Comparison of ENCODE assay signal across 6 cellular contexts in the genomic region with DNA sequence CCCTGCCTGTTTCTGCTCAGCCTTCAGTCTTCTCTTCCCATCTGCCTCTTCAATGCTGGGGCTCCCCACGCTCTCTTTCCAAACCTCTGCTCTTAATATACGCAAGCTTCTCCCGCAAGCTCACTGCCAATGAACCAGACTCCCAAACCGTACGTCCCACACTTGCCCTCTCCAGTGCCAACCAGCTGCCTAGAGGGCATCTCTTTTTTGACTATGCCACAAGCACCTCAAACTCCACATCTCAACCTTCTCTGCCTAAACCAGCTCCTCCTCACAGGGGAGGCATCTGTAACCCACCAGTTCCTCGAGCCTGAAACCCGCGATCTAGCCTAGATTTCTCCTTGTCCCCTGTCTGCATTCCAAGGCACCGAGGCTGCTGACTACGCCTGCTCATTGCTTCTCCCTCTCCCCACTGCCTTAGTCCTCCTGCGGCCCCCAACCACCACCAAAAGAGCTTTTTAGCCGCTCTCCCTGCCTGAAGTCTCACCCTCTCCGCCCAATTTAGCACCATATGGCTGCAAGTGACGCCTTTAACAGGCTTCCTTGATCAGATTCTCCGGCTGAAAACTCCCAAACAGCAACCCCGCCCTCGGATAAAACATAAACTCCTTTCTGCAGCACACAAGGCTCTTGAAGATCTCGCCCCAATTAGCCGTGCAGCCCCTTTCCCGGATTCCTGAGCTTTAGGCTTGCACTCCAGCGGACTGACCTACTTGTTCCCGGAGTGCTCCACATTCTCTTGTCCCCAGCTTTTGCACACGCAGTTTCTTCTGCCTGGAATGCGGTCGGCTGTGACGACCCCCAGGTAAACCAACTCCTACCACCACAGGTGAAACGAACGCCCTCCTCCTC. TPM values are rescaled to one million over a fixed set of nuclear protein-coding genes. Genes with fewer than 3 reads are reported as not detected.
DNase-seq lines count a peak whose midpoint lies in the region; ATAC-seq lines count a peak whose summit lies in the region.

No MANE protein-coding gene starts in this region.

- H3K36me3 ChIP-seq in SJCRH30, result no peaks in the 10 kb centered on the region
- H3K36me3 ChIP-seq in iPS-15b (ENCODE audit: control insufficient read depth, insufficient read depth, low read length), result no peaks in the 10 kb centered on the region
- no peaks in the 10 kb centered on the region for H3K36me3 ChIP-seq in urinary bladder (ENCODE audit: insufficient read depth)

- H3K9me3 ChIP-seq in SJCRH30 (replicated peaks) (no peaks in the 10 kb centered on the region), iPS-15b (ENCODE audit: control insufficient read depth, insufficient read depth, low read length) (no peaks in the 10 kb centered on the region)

- WGBS in urinary bladder, result 13% methylated on average over 28 of the region's 28 CpGs

- H3K27me3 ChIP-seq in SJCRH30, result no peaks in the 10 kb centered on the region
- no peaks in the 10 kb centered on the region for H3K27me3 ChIP-seq in iPS-15b (ENCODE audit: control insufficient read depth, insufficient read depth, low read length)

- H3K9ac ChIP-seq in iPS-15b (ENCODE audit: low read depth, low read length), result peak overlapping the region; percentile 89

- DNase-seq in EL (peak; percentile 18), SJCRH30 (peak; percentile 11 to 22), NOMO-1 (lab: John Stamatoyannopoulos, UW; ENCODE audit: unreplicated experiment in 2 of 2) (no peak)

- H3K27ac ChIP-seq in SJCRH30 (peak overlapping the region; percentile 75; the same call in 1 of the 2 replicates), urinary bladder (ENCODE audit: low read depth) (no peak overlapping the region)

- ATAC-seq in GM18511 (IDR thresholded peaks at IDR 0.05; ENCODE audit: unreplicated experiment), result no peak

- H3K4me3 ChIP-seq in SJCRH30 (peak overlapping the region; percentile 95), iPS-15b (ENCODE audit: low read depth, low read length) (peak overlapping the region; percentile 84), urinary bladder (ENCODE audit: low read depth, low read length) (peak overlapping the region; percentile 96)

- H3K4me1 ChIP-seq in SJCRH30, result peaks cover 24% of the 10 kb centered on the region
- peaks cover 13% of the 10 kb centered on the region for H3K4me1 ChIP-seq in iPS-15b (ENCODE audit: control insufficient read depth, insufficient read depth, low read length)
- H3K4me1 ChIP-seq in urinary bladder (ENCODE audit: insufficient read depth), result peaks cover 2% of the 10 kb centered on the region

RNA-seq across cellular contexts. Expression of a gene that starts 1.5 kb away (rescaled TPM):
- 66.7 and 80.4 TPM in 2 replicates for total RNA-seq in SJCRH30 (2014; rRNA removed; shearing (Covaris generic))
- 43.7 TPM for total RNA-seq in urinary bladder
- 23.4 TPM for polyA plus RNA-seq in urinary bladder

RNA-seq across cellular contexts. Expression of a gene that starts 48.3 kb away (rescaled TPM):
- 24.1 and 25.9 TPM in 2 replicates for total RNA-seq in SJCRH30 (2014; rRNA removed; shearing (Covaris generic))
- total RNA-seq in urinary bladder, result 27.5 TPM
- 17.7 TPM for polyA plus RNA-seq in urinary bladder

RNA-seq across cellular contexts. Expression of a gene that starts 48.7 kb away (rescaled TPM):
- 64.3 and 66.1 TPM in 2 replicates for total RNA-seq in SJCRH30 (2014; rRNA removed; shearing (Covaris generic))
- total RNA-seq in urinary bladder, result 51.6 TPM
- polyA plus RNA-seq in urinary bladder, result 18.0 TPM

RNA-seq across cellular contexts. Expression of a gene that starts 55.8 kb away (rescaled TPM):
- 12.3 and 12.7 TPM in 2 replicates for total RNA-seq in SJCRH30 (2014; rRNA removed; shearing (Covaris generic))
- total RNA-seq in urinary bladder, result 25.6 TPM
- 16.6 TPM for polyA plus RNA-seq in urinary bladder

Comparison
In these comparisons a context has a peak if more than half of its experiments do, and no peak if none do; other contexts are left out.
1. DNase-seq: peak in EL (single experiment) and SJCRH30 (2 of 2); none in NOMO-1 (0 of 2).
2. Peak in every context shown above with its lines, with median percentiles within 50 percentile points of each other: H3K4me3 ChIP-seq.